12 cellular contexts compared by ENCODE assay signal in genomic region chr17:82871056-82871775, GRCh38. TPM values are rescaled to one million over a fixed set of nuclear protein-coding genes. Genes with fewer than 3 reads are reported as not detected.
DNase-seq lines count a peak whose midpoint lies in the region; ATAC-seq and TF ChIP-seq lines count a peak whose summit lies in the region.
"Had no signal": no experiment of that assay in that cellular context is flagged by ENCODE, and none has a peak within 500 bp of the region (broad histone marks: within the 10 kb centered on the region; RNA-seq: fewer than 3 reads in every experiment).

No MANE protein-coding gene starts in this region.

- peaks cover 12% of the 10 kb centered on the region for H3K36me3 ChIP-seq in BLaER1
- H3K36me3 ChIP-seq in ascending aorta: peaks cover 7 to 28% of the 10 kb centered on the region in 2 donors

- H3K27ac ChIP-seq in BLaER1: peak overlapping the region; percentile 92
- H3K27ac ChIP-seq in ascending aorta: peak overlapping the region in 1 of 2 donors; percentile 31

- H3K4me1 Mint-ChIP-seq in central memory CD8-positive, alpha-beta T cell: peaks cover 12% of the 10 kb centered on the region

- peaks cover 17% of the 10 kb centered on the region for H3K36me3 Mint-ChIP-seq in central memory CD8-positive, alpha-beta T cell (ENCODE audit: insufficient read depth)

- peak overlapping the region; percentile 100 for H3K4me2 ChIP-seq in BLaER1

- intact Hi-C loops in ascending aorta (cut with DNase I): no loop called here

- H3K4me3 Mint-ChIP-seq in central memory CD8-positive, alpha-beta T cell: no peak overlapping the region
- H3K4me3 Mint-ChIP-seq: nephron had no signal

- H3K9me3 Mint-ChIP-seq in central memory CD8-positive, alpha-beta T cell: no peaks in the 10 kb centered on the region
- H3K9me3 Mint-ChIP-seq: nephron had no signal

- H3K9me3 ChIP-seq in BLaER1: no peaks in the 10 kb centered on the region
- H3K9me3 ChIP-seq in ascending aorta: no peaks in the 10 kb centered on the region

- peak overlapping the region; percentile 79 for H3K9ac ChIP-seq in BLaER1

- TF ChIP-seq CTCF in ascending aorta (IDR thresholded peaks at IDR 0.05): no peak

- peak; percentile 52 for ATAC-seq in GM19023 (IDR thresholded peaks at IDR 0.05; ENCODE audit: unreplicated experiment)
- peak; percentile 44 for ATAC-seq in HG03039 (IDR thresholded peaks at IDR 0.05; ENCODE audit: unreplicated experiment)
- ATAC-seq in central memory CD8-positive, alpha-beta T cell (replicated peaks; ENCODE audit: extremely low read depth, poor library complexity, severe bottlenecking): peak; percentile 36

- DNase-seq in central memory CD8-positive, alpha-beta T cell (ENCODE audit: low spot score in 2 of 2): no peak
- DNase-seq in NCI-H2029 (lab: John Stamatoyannopoulos, UW) (no peak), NCI-H2227 treated with DMSO at 0.1 percent for 48 hours (lab: John Stamatoyannopoulos, UW) (no peak), ascending aorta (ENCODE audit: low spot score in 2 of 2) (no peak), NK-92 (lab: John Stamatoyannopoulos, UW; ENCODE audit: unreplicated experiment) (no peak)
- DNase-seq: trophoblast cell had no signal

- peaks cover 67% of the 10 kb centered on the region for H4K20me1 ChIP-seq in BLaER1

- no peaks in the 10 kb centered on the region for H3K27me3 Mint-ChIP-seq in central memory CD8-positive, alpha-beta T cell

- H3K4me1 ChIP-seq in BLaER1 (peaks cover 99% of the 10 kb centered on the region), ascending aorta (peaks cover 0 to 3% of the 10 kb centered on the region in 2 donors)

- H3K4me3 ChIP-seq in BLaER1 (peak overlapping the region; percentile 54), ascending aorta (no peak overlapping the region)
- H3K4me3 ChIP-seq: coronary artery had no signal

- H3K27me3 ChIP-seq in BLaER1 (peaks cover 5% of the 10 kb centered on the region; the same call in 1 of the 2 replicates), ascending aorta (no peaks in the 10 kb centered on the region)

- no peak overlapping the region for H3K27ac Mint-ChIP-seq in central memory CD8-positive, alpha-beta T cell (ENCODE audit: low read depth)

RNA-seq across cellular contexts. Expression of gene ZNF750, which starts 31.4 kb away (rescaled TPM):
- not detected for total RNA-seq in ascending aorta
- total RNA-seq: RPMI7951 had no signal
